Comparison of ENCODE assay signal across 1 cellular context in the genomic region with DNA sequence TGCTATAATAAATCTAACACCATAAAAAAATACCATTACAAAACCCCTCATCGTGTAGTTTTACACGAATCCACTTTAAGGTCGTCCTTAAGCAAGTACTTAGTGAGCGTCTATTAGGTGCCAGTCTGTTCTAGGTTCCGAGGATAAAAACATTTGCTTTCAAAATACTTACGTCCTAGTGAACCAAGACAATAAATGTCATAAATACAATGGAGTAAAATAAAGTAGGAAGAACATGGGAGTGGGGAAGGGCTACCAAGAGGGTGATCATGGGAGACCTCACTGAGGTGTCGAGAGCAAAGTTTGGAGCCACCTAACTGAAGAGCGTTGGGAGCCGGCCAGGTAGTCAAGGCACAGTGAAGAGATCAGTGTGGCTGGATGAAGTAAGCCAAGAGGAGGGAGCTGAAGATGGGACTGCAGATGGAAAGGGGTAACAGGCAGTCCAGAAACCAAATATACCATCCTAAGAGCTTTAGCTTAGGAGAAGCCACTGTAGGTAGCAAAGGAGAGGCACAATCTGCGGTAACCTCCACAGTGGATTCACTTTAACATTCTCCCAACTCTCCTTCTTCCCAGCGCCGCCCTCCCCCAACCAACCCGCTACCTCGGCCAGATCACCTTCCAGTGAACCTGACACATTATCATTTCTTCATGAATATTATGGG.
A peak's percentile ranks its signal among the peaks of the same experiment; 100 is the strongest.
TF ChIP-seq lines count a peak whose summit lies in the region.

No MANE protein-coding gene starts in this region.

TF ChIP-seq in GM12878, 131 proteins besides CTCF, POLR2A, EP300 and RAD21:
- 0 out of 2 replicates have a peak, but pooled peaks have one; percentile 11 for TF ChIP-seq HCFC1 (IDR thresholded peaks at IDR 0.05; ENCODE audit: low read length)
- TF ChIP-seq NR2C2 (IDR thresholded peaks at IDR 0.05; ENCODE audit: borderline replicate concordance, control insufficient read depth, insufficient read length, low read depth) = no peak
- TF ChIP-seq SP1 (IDR thresholded peaks at IDR 0.05; ENCODE audit: low read depth, low read length) = no peak
- no peak for TF ChIP-seq CBX5 (IDR thresholded peaks at IDR 0.05; ENCODE audit: low read depth)
